1 cellular context compared by ENCODE assay signal in genomic region chr1:217526636-217527035, GRCh38.
TF ChIP-seq lines count a peak whose summit lies in the region.

No MANE protein-coding gene starts in this region.

TF ChIP-seq in SK-N-SH treated with all-trans-retinoic acid at 6 μM for 48 hours, 23 proteins besides CTCF, POLR2A, EP300 and RAD21 (continued from another document):
- TF ChIP-seq PATZ1 (CRISPR knock-in tag; IDR thresholded peaks at IDR 0.05; ENCODE audit: borderline replicate concordance) (no peak), ZNF8 (CRISPR knock-in tag; IDR thresholded peaks at IDR 0.05) (no peak), SNAI2 (CRISPR knock-in tag; IDR thresholded peaks at IDR 0.05) (no peak), ZFP30 (CRISPR knock-in tag; IDR thresholded peaks at IDR 0.05) (no peak), TSHZ2 (CRISPR knock-in tag; IDR thresholded peaks at IDR 0.05) (no peak), ZNF70 (CRISPR knock-in tag; IDR thresholded peaks at IDR 0.05) (no peak)
